8 cellular contexts compared by ENCODE assay signal in genomic region chr9:123929177-123929869, GRCh38. TPM values are rescaled to one million over a fixed set of nuclear protein-coding genes. Genes with fewer than 3 reads are reported as not detected.
A peak's percentile ranks its signal among the peaks of the same experiment; 100 is the strongest.
DNase-seq lines count a peak whose midpoint lies in the region; ATAC-seq and TF ChIP-seq lines count a peak whose summit lies in the region.

No MANE protein-coding gene starts in this region.

- peaks cover 40% of the 10 kb centered on the region for H3K4me1 ChIP-seq in DND-41 (ENCODE audit: insufficient read depth, low read length)
- peaks cover 3 to 29% (median 5%) of the 10 kb centered on the region in 3 donors for H3K4me1 ChIP-seq in gastroesophageal sphincter

- H3K4me2 ChIP-seq in DND-41 (ENCODE audit: insufficient read depth, low read length), result peak overlapping the region; percentile 85

- peak overlapping the region; percentile 64 for H2AFZ ChIP-seq in DND-41 (ENCODE audit: low read depth, low read length)

- H3K27ac Mint-ChIP-seq in activated T-cell treated with anti-CD3 and anti-CD28 coated beads, Interleukin-2, amount 50 U/mL, for 24 hours, result peak overlapping the region; percentile 87
- H3K27ac Mint-ChIP-seq in progenitor cell of endocrine pancreas, result peak overlapping the region; percentile 5

- 0% methylated on average over 1 to 3 of the region's 50 CpGs for WGBS in gastroesophageal sphincter (ENCODE audit: low coverage in 1 of 2), 2 donors

- H3K27ac ChIP-seq in DND-41 (ENCODE audit: low read length) (peak overlapping the region; percentile 13; the same call in 1 of the 2 replicates), gastroesophageal sphincter (peak overlapping the region in 3 of 4 donors; percentile 74 to 80 (median 76))

- peaks cover 4% of the 10 kb centered on the region for H3K27me3 Mint-ChIP-seq in activated T-cell treated with anti-CD3 and anti-CD28 coated beads, Interleukin-2, amount 50 U/mL, for 24 hours
- peaks cover 29% of the 10 kb centered on the region for H3K27me3 Mint-ChIP-seq in progenitor cell of endocrine pancreas

- TF ChIP-seq RAD21 in Ishikawa (IDR thresholded peaks at IDR 0.05; ENCODE audit: low read depth), result no peak

- TF ChIP-seq EP300 in Ishikawa (IDR thresholded peaks at IDR 0.05; ENCODE audit: borderline replicate concordance) (no peak), gastroesophageal sphincter (IDR thresholded peaks at IDR 0.05) (no peak)

- H3K36me3 ChIP-seq in DND-41 (ENCODE audit: insufficient read depth, low read length) (no peaks in the 10 kb centered on the region), gastroesophageal sphincter (no peaks in the 10 kb centered on the region)

- TF ChIP-seq CTCF in DND-41 (IDR thresholded peaks at IDR 0.05; ENCODE audit: borderline replicate concordance, extremely low read depth, low read length, poor library complexity, severe bottlenecking) (no peak), gastroesophageal sphincter (IDR thresholded peaks at IDR 0.05) (no peak), progenitor cell of endocrine pancreas (IDR thresholded peaks at IDR 0.05; ENCODE audit: unreplicated experiment) (no peak)

- H3K9ac ChIP-seq in DND-41 (ENCODE audit: low read depth, low read length), result peak overlapping the region; percentile 68

- H3K9me3 ChIP-seq in DND-41 (ENCODE audit: insufficient read depth, low read length, severe bottlenecking), result no peaks in the 10 kb centered on the region
- H3K9me3 ChIP-seq in gastroesophageal sphincter, result no peaks in the 10 kb centered on the region

- peaks cover 31% of the 10 kb centered on the region for H3K79me2 ChIP-seq in DND-41 (ENCODE audit: insufficient read depth, low read length)

- no peaks in the 10 kb centered on the region for H3K9me3 Mint-ChIP-seq in activated T-cell treated with anti-CD3 and anti-CD28 coated beads, Interleukin-2, amount 50 U/mL, for 24 hours
- H3K9me3 Mint-ChIP-seq in progenitor cell of endocrine pancreas (ENCODE audit: low read depth), result peaks cover 4% of the 10 kb centered on the region

- TF ChIP-seq POLR2A in gastroesophageal sphincter (IDR thresholded peaks at IDR 0.05), result no peak

- peak overlapping the region; percentile 84 for H3K4me3 Mint-ChIP-seq in activated T-cell treated with anti-CD3 and anti-CD28 coated beads, Interleukin-2, amount 50 U/mL, for 24 hours
- H3K4me3 Mint-ChIP-seq in progenitor cell of endocrine pancreas (ENCODE audit: low read depth), result peak overlapping the region; percentile 80

- DNase-seq in DND-41, result no peak
- no peak for DNase-seq in activated T-cell treated with anti-CD3 and anti-CD28 coated beads, Interleukin-2, amount 50 U/mL, for 24 hours
- no peak for DNase-seq in progenitor cell of endocrine pancreas (ENCODE audit: low spot score, unreplicated experiment)
- DNase-seq in 8988T, result no peak
- no peak for DNase-seq in mucosa of gallbladder (ENCODE audit: low spot score)

- H4K20me1 ChIP-seq in DND-41 (ENCODE audit: insufficient read depth, low read length), result peaks cover 17% of the 10 kb centered on the region; the same call in 1 of the 2 replicates

- ATAC-seq in DND-41 (ENCODE audit: insufficient read depth, low read depth) (no peak), GM21367 (IDR thresholded peaks at IDR 0.05; ENCODE audit: unreplicated experiment) (peak; percentile 22), gastroesophageal sphincter (no peak)

- H3K27me3 ChIP-seq in DND-41 (ENCODE audit: insufficient read depth, low read length, poor library complexity) (no peaks in the 10 kb centered on the region), gastroesophageal sphincter (no peaks in the 10 kb centered on the region)

- H3K4me3 ChIP-seq in DND-41 (ENCODE audit: low read depth in 1 of 2, low read length in 2 of 2) (peak overlapping the region; percentile 70 to 81; a peak in 3 of 4 replicates), gastroesophageal sphincter (peak overlapping the region; percentile 85 to 93)

- peaks cover 38% of the 10 kb centered on the region for H3K4me1 Mint-ChIP-seq in activated T-cell treated with anti-CD3 and anti-CD28 coated beads, Interleukin-2, amount 50 U/mL, for 24 hours (ENCODE audit: low read depth)
- H3K4me1 Mint-ChIP-seq in progenitor cell of endocrine pancreas (ENCODE audit: low read depth), result peaks cover 23% of the 10 kb centered on the region

- H3K36me3 Mint-ChIP-seq in activated T-cell treated with anti-CD3 and anti-CD28 coated beads, Interleukin-2, amount 50 U/mL, for 24 hours (ENCODE audit: low read depth), result peaks cover 18% of the 10 kb centered on the region
- H3K36me3 Mint-ChIP-seq in progenitor cell of endocrine pancreas (ENCODE audit: insufficient read depth), result peaks cover 3% of the 10 kb centered on the region

TF ChIP-seq in Ishikawa, 13 proteins besides CTCF, POLR2A, EP300 and RAD21:
- TF ChIP-seq FOXM1 (IDR thresholded peaks at IDR 0.05; ENCODE audit: borderline replicate concordance, low read depth) (no peak), ZBTB7A (IDR thresholded peaks at IDR 0.05; ENCODE audit: low read depth) (peak; percentile 70), CEBPB (IDR thresholded peaks at IDR 0.05) (no peak)

RNA-seq across cellular contexts. Expression of gene DENND1A, which starts 0.6 kb away (rescaled TPM):
- total RNA-seq in gastroesophageal sphincter, result 10 to 100 TPM; 20.9 to 33.6 (median 23.7) TPM
- total RNA-seq in progenitor cell of endocrine pancreas, result 20.1 and 22.4 TPM in 2 replicates
- total RNA-seq in mucosa of gallbladder, result 26.3 TPM
